Comparison of ENCODE assay signal across 19 cellular contexts in genomic region chr2:232528746-232529445, GRCh38. TPM values are rescaled to one million over a fixed set of nuclear protein-coding genes. Genes with fewer than 3 reads are reported as not detected.
A peak's percentile ranks its signal among the peaks of the same experiment; 100 is the strongest.
DNase-seq lines count a peak whose midpoint lies in the region; ATAC-seq, FAIRE-seq and TF ChIP-seq lines count a peak whose summit lies in the region.
"Had no signal": no experiment of that assay in that cellular context is flagged by ENCODE, and none has a peak within 500 bp of the region (broad histone marks: within the 10 kb centered on the region; RNA-seq: fewer than 3 reads in every experiment).

No MANE protein-coding gene starts in this region.

- H3K4me1 ChIP-seq in kidney (ENCODE audit: control insufficient read depth in 1 of 2, insufficient read depth in 1 of 2, low read depth in 1 of 2, low read length in 2 of 2) (no peaks in the 10 kb centered on the region), mesendoderm (ENCODE audit: control insufficient read depth, low read depth, low read length) (no peaks in the 10 kb centered on the region)

- FAIRE-seq in kidney (lab: Jason Lieb, UNC) (no peak), urothelium cell line (lab: Jason Lieb, UNC) (no peak)

- no peak overlapping the region for H2BK5ac ChIP-seq in mesendoderm (ENCODE audit: low read length)

- H3K27ac Mint-ChIP-seq in activated naive CD8-positive, alpha-beta T cell treated with anti-CD3 and anti-CD28 coated beads, Interleukin-2, amount 10 ng/mL, durations not matched to agents 7 days and 5 days: peak overlapping the region; percentile 70
- no peak overlapping the region for H3K27ac Mint-ChIP-seq in activated naive CD8-positive, alpha-beta T cell treated with anti-CD3 and anti-CD28 coated beads for 36 hours
- H3K27ac Mint-ChIP-seq: activated naive CD4-positive, alpha-beta T cell treated with anti-CD3 and anti-CD28 coated beads, Interleukin-2, amount 50 U/mL, for 72 hours had no signal

- H3K36me3 ChIP-seq in kidney (ENCODE audit: control insufficient read depth in 1 of 2, insufficient read depth in 2 of 2, low read length in 2 of 2): no peaks in the 10 kb centered on the region
- H3K36me3 ChIP-seq in mesendoderm (ENCODE audit: control insufficient read depth, insufficient read depth, low read length): no peaks in the 10 kb centered on the region
- H3K36me3 ChIP-seq: BE2C had no signal

- H4K8ac ChIP-seq in mesendoderm (ENCODE audit: low read depth, low read length): no peak overlapping the region

- H3K9me3 ChIP-seq in kidney (ENCODE audit: control insufficient read depth in 1 of 2, low read length in 2 of 2): no peaks in the 10 kb centered on the region
- H3K9me3 ChIP-seq: BE2C had no signal

- peak overlapping the region; percentile 1 for H3K4me3 Mint-ChIP-seq in activated naive CD8-positive, alpha-beta T cell treated with anti-CD3 and anti-CD28 coated beads, Interleukin-2, amount 10 ng/mL, durations not matched to agents 7 days and 5 days
- no peak overlapping the region for H3K4me3 Mint-ChIP-seq in activated naive CD8-positive, alpha-beta T cell treated with anti-CD3 and anti-CD28 coated beads for 36 hours

- no peak overlapping the region for H3K27ac ChIP-seq in kidney (ENCODE audit: low read depth in 2 of 2, low read length in 2 of 2)
- no peak overlapping the region for H3K27ac ChIP-seq in mesendoderm (ENCODE audit: low read depth, low read length)

- H3K9ac ChIP-seq in kidney (ENCODE audit: low read length in 2 of 2) (no peak overlapping the region), mesendoderm (ENCODE audit: low read length) (no peak overlapping the region)

- peaks cover 10% of the 10 kb centered on the region for H3K4me1 Mint-ChIP-seq in activated naive CD8-positive, alpha-beta T cell treated with anti-CD3 and anti-CD28 coated beads, Interleukin-2, amount 10 ng/mL, durations not matched to agents 7 days and 5 days
- H3K4me1 Mint-ChIP-seq in activated naive CD8-positive, alpha-beta T cell treated with anti-CD3 and anti-CD28 coated beads for 36 hours: peaks cover 7% of the 10 kb centered on the region

- H3K4me2 ChIP-seq in mesendoderm (ENCODE audit: low read length): no peak overlapping the region

- H3K56ac ChIP-seq in mesendoderm (ENCODE audit: low read length): no peak overlapping the region

- no peaks in the 10 kb centered on the region for H3K79me2 ChIP-seq in mesendoderm (ENCODE audit: control insufficient read depth, insufficient read depth, low read length)

- intact Hi-C loops in kidney (cut with DNase I): no loop called here

- H2AK5ac ChIP-seq in mesendoderm (ENCODE audit: low read length): no peak overlapping the region

- H3K4ac ChIP-seq in mesendoderm (ENCODE audit: low read depth, low read length): no peak overlapping the region

- H3K36me3 Mint-ChIP-seq in activated naive CD8-positive, alpha-beta T cell treated with anti-CD3 and anti-CD28 coated beads, Interleukin-2, amount 10 ng/mL, durations not matched to agents 7 days and 5 days: no peaks in the 10 kb centered on the region
- no peaks in the 10 kb centered on the region for H3K36me3 Mint-ChIP-seq in activated naive CD8-positive, alpha-beta T cell treated with anti-CD3 and anti-CD28 coated beads for 36 hours
- H3K36me3 Mint-ChIP-seq: activated naive CD4-positive, alpha-beta T cell treated with anti-CD3 and anti-CD28 coated beads, Interleukin-2, amount 50 U/mL, for 72 hours had no signal

- H3K23ac ChIP-seq in mesendoderm (ENCODE audit: low read length): no peak overlapping the region

- no peak for DNase-seq in activated naive CD8-positive, alpha-beta T cell treated with anti-CD3 and anti-CD28 coated beads, Interleukin-2, amount 10 ng/mL, durations not matched to agents 7 days and 5 days
- no peak for DNase-seq in activated naive CD8-positive, alpha-beta T cell treated with anti-CD3 and anti-CD28 coated beads for 36 hours
- DNase-seq in NCI-H226 (peak; percentile 28), kidney (peak; percentile 53), urothelium cell line (ENCODE audit: low spot score) (peak; percentile 30), DMS153 (lab: John Stamatoyannopoulos, UW) (no peak), mesendoderm (no peak)
- DNase-seq: BE2C, HCEC 1CT, hypothalamus, NCI-H2171 treated with DMSO at 0.1 percent for 48 hours, T-helper 1 cell had no signal

- no peak overlapping the region for H2BK120ac ChIP-seq in mesendoderm (ENCODE audit: low read depth, low read length)

- no peak for TF ChIP-seq CTCF in kidney (IDR thresholded peaks at IDR 0.05; ENCODE audit: borderline replicate concordance, extremely low read depth, insufficient read depth)

- peaks cover under 1% of the 10 kb centered on the region for H3K27me3 ChIP-seq in mesendoderm (ENCODE audit: insufficient read depth, low read length, poor library complexity)

- H3K27me3 Mint-ChIP-seq in activated naive CD8-positive, alpha-beta T cell treated with anti-CD3 and anti-CD28 coated beads, Interleukin-2, amount 10 ng/mL, durations not matched to agents 7 days and 5 days: peaks cover 13% of the 10 kb centered on the region
- H3K27me3 Mint-ChIP-seq in activated naive CD8-positive, alpha-beta T cell treated with anti-CD3 and anti-CD28 coated beads for 36 hours: peaks cover 25% of the 10 kb centered on the region

- no peak overlapping the region for H2BK15ac ChIP-seq in mesendoderm (replicated peaks; ENCODE audit: low read depth)

- no peaks in the 10 kb centered on the region for H3K79me1 ChIP-seq in mesendoderm (ENCODE audit: low read length)

- no CpG with 5 or more reads among the region's 11 CpGs for WGBS in mesendoderm (ENCODE audit: extremely low coverage, insufficient coverage, low lambda C conversion rate)

- no peaks in the 10 kb centered on the region for H3K9me3 Mint-ChIP-seq in activated naive CD8-positive, alpha-beta T cell treated with anti-CD3 and anti-CD28 coated beads, Interleukin-2, amount 10 ng/mL, durations not matched to agents 7 days and 5 days
- H3K9me3 Mint-ChIP-seq in activated naive CD8-positive, alpha-beta T cell treated with anti-CD3 and anti-CD28 coated beads for 36 hours: no peaks in the 10 kb centered on the region
- H3K9me3 Mint-ChIP-seq: activated naive CD4-positive, alpha-beta T cell treated with anti-CD3 and anti-CD28 coated beads, Interleukin-2, amount 50 U/mL, for 72 hours had no signal

- POLR2A ChIA-PET in activated naive CD8-positive, alpha-beta T cell treated with anti-CD3 and anti-CD28 coated beads, Interleukin-2, amount 10 ng/mL, durations not matched to agents 7 days and 5 days (lab: Charles Lee): no interaction called here

- H4K5ac ChIP-seq in mesendoderm (ENCODE audit: low read length): no peak overlapping the region

- H3K18ac ChIP-seq in mesendoderm (ENCODE audit: low read length): no peak overlapping the region

- H3K4me3 ChIP-seq in kidney (ENCODE audit: low read length in 2 of 2) (no peak overlapping the region), mesendoderm (ENCODE audit: low read length) (no peak overlapping the region)

- ATAC-seq in activated naive CD8-positive, alpha-beta T cell treated with anti-CD3 and anti-CD28 coated beads, Interleukin-2, amount 10 ng/mL, durations not matched to agents 7 days and 5 days (ENCODE audit: low read depth): peak; percentile 56
- ATAC-seq in HG03025 (IDR thresholded peaks at IDR 0.05; ENCODE audit: low FRiP score, unreplicated experiment): no peak

RNA-seq across cellular contexts. Expression of gene CHRND, which starts 2.9 kb away (rescaled TPM):
- not detected for total RNA-seq in activated naive CD8-positive, alpha-beta T cell treated with anti-CD3 and anti-CD28 coated beads, Interleukin-2, amount 10 ng/mL, durations not matched to agents 7 days and 5 days
- not detected for total RNA-seq in activated naive CD8-positive, alpha-beta T cell treated with anti-CD3 and anti-CD28 coated beads for 36 hours
- total RNA-seq in kidney: not detected
- not detected for polyA plus RNA-seq in kidney (ENCODE audit: insufficient read depth, low read depth, low replicate concordance)
- not detected for polyA plus RNA-seq in mesendoderm (2013, experiment 1 of 2)
- 0.04 TPM for polyA plus RNA-seq in mesendoderm (2013, experiment 2 of 2)
- total RNA-seq: activated naive CD4-positive, alpha-beta T cell treated with anti-CD3 and anti-CD28 coated beads, Interleukin-2, amount 50 U/mL, for 72 hours; liver; osteocyte had no signal
- polyA plus RNA-seq: esophagus, liver, urinary bladder had no signal

RNA-seq across cellular contexts. Expression of gene PRSS56, which starts 8.7 kb away (rescaled TPM):
- total RNA-seq in activated naive CD8-positive, alpha-beta T cell treated with anti-CD3 and anti-CD28 coated beads, Interleukin-2, amount 10 ng/mL, durations not matched to agents 7 days and 5 days: not detected
- not detected for total RNA-seq in activated naive CD8-positive, alpha-beta T cell treated with anti-CD3 and anti-CD28 coated beads for 36 hours
- total RNA-seq in kidney: not detected
- not detected for polyA plus RNA-seq in kidney (ENCODE audit: insufficient read depth, low read depth, low replicate concordance)
- polyA plus RNA-seq in mesendoderm (2013, experiment 1 of 2): not detected
- 0.01 TPM for polyA plus RNA-seq in mesendoderm (2013, experiment 2 of 2)
- total RNA-seq: activated naive CD4-positive, alpha-beta T cell treated with anti-CD3 and anti-CD28 coated beads, Interleukin-2, amount 50 U/mL, for 72 hours; liver; osteocyte; urinary bladder had no signal
- polyA plus RNA-seq: esophagus, urinary bladder had no signal

RNA-seq across cellular contexts. Expression of gene CHRNG, which starts 10.6 kb away (rescaled TPM):
- total RNA-seq in activated naive CD8-positive, alpha-beta T cell treated with anti-CD3 and anti-CD28 coated beads, Interleukin-2, amount 10 ng/mL, durations not matched to agents 7 days and 5 days: not detected
- total RNA-seq in activated naive CD8-positive, alpha-beta T cell treated with anti-CD3 and anti-CD28 coated beads for 36 hours: not detected
- not detected for total RNA-seq in kidney
- not detected for polyA plus RNA-seq in kidney (ENCODE audit: insufficient read depth, low read depth, low replicate concordance)
- polyA plus RNA-seq in mesendoderm (2013, experiment 1 of 2): not detected
- polyA plus RNA-seq in mesendoderm (2013, experiment 2 of 2): not detected
- total RNA-seq: activated naive CD4-positive, alpha-beta T cell treated with anti-CD3 and anti-CD28 coated beads, Interleukin-2, amount 50 U/mL, for 72 hours; cerebellum; liver; osteocyte had no signal
- polyA plus RNA-seq: esophagus, liver, urinary bladder had no signal

RNA-seq across cellular contexts. Expression of gene TIGD1, which starts 21.5 kb away (rescaled TPM):
- total RNA-seq in activated naive CD8-positive, alpha-beta T cell treated with anti-CD3 and anti-CD28 coated beads, Interleukin-2, amount 10 ng/mL, durations not matched to agents 7 days and 5 days: 10 to 100 TPM; 11.7 to 12.8 TPM
- total RNA-seq in activated naive CD8-positive, alpha-beta T cell treated with anti-CD3 and anti-CD28 coated beads for 36 hours: 1 to 10 TPM; 6.9 to 7.0 TPM
- 7.0 TPM for total RNA-seq in kidney
- polyA plus RNA-seq in kidney (ENCODE audit: insufficient read depth, low read depth, low replicate concordance): 4.8 TPM
- polyA plus RNA-seq in mesendoderm (2013, experiment 1 of 2): 4.9 TPM
- polyA plus RNA-seq in mesendoderm (2013, experiment 2 of 2): 5.1 TPM

RNA-seq across cellular contexts. Expression of gene EIF4E2, which starts 21.6 kb away (rescaled TPM):
- 10 to 100 TPM; 61.0 to 65.2 TPM for total RNA-seq in activated naive CD8-positive, alpha-beta T cell treated with anti-CD3 and anti-CD28 coated beads, Interleukin-2, amount 10 ng/mL, durations not matched to agents 7 days and 5 days
- 10 to 100 TPM; 70.1 to 71.8 TPM for total RNA-seq in activated naive CD8-positive, alpha-beta T cell treated with anti-CD3 and anti-CD28 coated beads for 36 hours
- 79.2 TPM for total RNA-seq in kidney
- 78.3 TPM for polyA plus RNA-seq in kidney (ENCODE audit: insufficient read depth, low read depth, low replicate concordance)
- polyA plus RNA-seq in mesendoderm (2013, experiment 1 of 2): 73.2 TPM
- polyA plus RNA-seq in mesendoderm (2013, experiment 2 of 2): 72.6 TPM

Comparison
In these comparisons a context has a peak if more than half of its experiments do, and no peak if none do; other contexts are left out.
1. DNase-seq: peak in NCI-H226 (single experiment), kidney (single experiment) and urothelium cell line (single experiment); none in activated naive CD8-positive, alpha-beta T cell treated with anti-CD3 and anti-CD28 coated beads, Interleukin-2, amount 10 ng/mL, durations not matched to agents 7 days and 5 days (single experiment), activated naive CD8-positive, alpha-beta T cell treated with anti-CD3 and anti-CD28 coated beads for 36 hours (single experiment), DMS153 (single experiment) and mesendoderm (single experiment).